ENCODE assay signal across 8 cellular contexts in genomic region chr19:45693168-45693788, GRCh38. TPM values are rescaled to one million over a fixed set of nuclear protein-coding genes. Genes with fewer than 3 reads are reported as not detected.
DNase-seq lines count a peak whose midpoint lies in the region; ATAC-seq and TF ChIP-seq lines count a peak whose summit lies in the region.

No MANE protein-coding gene starts in this region.

- H3K27me3 ChIP-seq in HUES64 (ENCODE audit: insufficient read depth, low read length) (no peaks in the 10 kb centered on the region), PC-3 (ENCODE audit: low read length) (no peaks in the 10 kb centered on the region), foreskin keratinocyte (no peaks in the 10 kb centered on the region), neural progenitor cell (no peaks in the 10 kb centered on the region), subcutaneous abdominal adipose tissue (ENCODE audit: control insufficient read depth in 5 of 5, insufficient read depth in 4 of 5, low read length in 5 of 5) (no peaks in the 10 kb centered on the region)

- H3K27me3 Mint-ChIP-seq in neural progenitor cell (ENCODE audit: insufficient read depth, low read depth) = peaks cover 4% of the 10 kb centered on the region

- POLR2A ChIA-PET in PC-3 (lab: Charles Lee; ENCODE audit: unreplicated experiment) = interaction anchor here (0.6 to 1.0 kb wide), 3 partner anchors 23 to 144 kb away, joined by 3 to 4 read pairs (median 3); no protein-coding TSS in a partner anchor

- H3K36me3 ChIP-seq in HUES64 (ENCODE audit: insufficient read depth, low read length) = peaks cover 54% of the 10 kb centered on the region
- H3K36me3 ChIP-seq in PC-3 (ENCODE audit: low read depth, low read length) = peaks cover 3% of the 10 kb centered on the region; the same call in 1 of the 2 replicates
- H3K36me3 ChIP-seq in neural progenitor cell = no peaks in the 10 kb centered on the region
- peaks cover 0 to 9% (median 3%) of the 10 kb centered on the region in 5 donors for H3K36me3 ChIP-seq in subcutaneous abdominal adipose tissue (ENCODE audit: control insufficient read depth in 5 of 5, insufficient read depth in 5 of 5, low read length in 5 of 5)

- peaks cover 14% of the 10 kb centered on the region for H3K36me3 Mint-ChIP-seq in neural progenitor cell

- H3F3A ChIP-seq in PC-3 (ENCODE audit: low read length, unreplicated experiment) (no peaks in the 10 kb centered on the region), neural progenitor cell (ENCODE audit: low read depth) (peaks cover 19% of the 10 kb centered on the region)

- H3K4me1 Mint-ChIP-seq in neural progenitor cell = peaks cover 11% of the 10 kb centered on the region

- no peaks in the 10 kb centered on the region for H3K9me2 ChIP-seq in PC-3 (replicated peaks; ENCODE audit: low read length)

- H3K4me1 ChIP-seq in HUES64 (ENCODE audit: insufficient read depth, low read length) (peaks cover 3% of the 10 kb centered on the region; the same call in 1 of the 2 replicates), PC-3 (ENCODE audit: insufficient read depth, low read length) (peaks cover 5% of the 10 kb centered on the region; the same call in 1 of the 2 replicates), foreskin keratinocyte (peaks cover 7% of the 10 kb centered on the region), neural progenitor cell (peaks cover 6% of the 10 kb centered on the region), subcutaneous abdominal adipose tissue (ENCODE audit: control insufficient read depth in 5 of 5, insufficient read depth in 5 of 5, low read length in 5 of 5) (peaks cover 2 to 30% (median 20%) of the 10 kb centered on the region in 5 donors)

- H3K9me3 ChIP-seq in HUES64 (ENCODE audit: insufficient read depth, low read depth, low read length) = no peaks in the 10 kb centered on the region
- H3K9me3 ChIP-seq in PC-3 (ENCODE audit: low read length) = no peaks in the 10 kb centered on the region
- no peaks in the 10 kb centered on the region for H3K9me3 ChIP-seq in neural progenitor cell (ENCODE audit: low read depth)
- no peaks in the 10 kb centered on the region for H3K9me3 ChIP-seq in subcutaneous abdominal adipose tissue (ENCODE audit: control insufficient read depth in 5 of 5, low read length in 5 of 5)

- intact Hi-C loops in PC-3 (cut with micrococcal nuclease) = no loop called here

- DNase-seq in COLO668 (lab: John Stamatoyannopoulos, UW; ENCODE audit: unreplicated experiment) (peak; percentile 82), PC-3 (peak; percentile 69), foreskin keratinocyte (peak; percentile 15 to 49), neural progenitor cell (ENCODE audit: low spot score) (peak; percentile 88)
- peak; percentile 66 for DNase-seq in activated T-helper 9 cell treated with anti-CD3 and anti-CD28 coated beads, Interleukin-2, amount 50 U/mL, for 16 hours (ENCODE audit: low read depth)

- TSS peak; percentile 62 for BruUV-seq in PC-3 (replicated peaks; lab: Mats Ljungman, UMichigan)

- ATAC-seq in PC-3 = 0 out of 2 replicates have a peak, but pooled peaks have one; percentile 10
- no peak for ATAC-seq in foreskin keratinocyte
- no peak for ATAC-seq in HG02610 (IDR thresholded peaks at IDR 0.05; ENCODE audit: unreplicated experiment)

- H3K9ac ChIP-seq in HUES64 (ENCODE audit: low read depth, low read length) (peak overlapping the region; percentile 85), PC-3 (ENCODE audit: low read length) (peak overlapping the region; percentile 88), neural progenitor cell (peak overlapping the region; percentile 53), subcutaneous abdominal adipose tissue (ENCODE audit: low read length in 5 of 5) (peak overlapping the region; percentile 35 to 90 (median 64))

- 6% methylated on average over 15 of the region's 20 CpGs for WGBS in HUES64

- peak; percentile 88 for TF ChIP-seq CTCF in PC-3 (conservative IDR thresholded peaks at IDR 0.05; ENCODE audit: low read depth, low read length)
- TF ChIP-seq CTCF in foreskin keratinocyte (conservative IDR thresholded peaks at IDR 0.05) = peak; percentile 87
- peak; percentile 97 for TF ChIP-seq CTCF in neural progenitor cell (IDR thresholded peaks at IDR 0.05)

- 0 out of 2 replicates have a peak, but pooled peaks cover 3% of the 10 kb centered on the region for H4K20me1 ChIP-seq in PC-3 (ENCODE audit: low read length)
- H4K20me1 ChIP-seq in neural progenitor cell (ENCODE audit: low read depth) = peaks cover 14% of the 10 kb centered on the region

- H2AFZ ChIP-seq in PC-3 (ENCODE audit: low read length) = peak overlapping the region; percentile 57
- H2AFZ ChIP-seq in neural progenitor cell (replicated peaks) = peak overlapping the region; percentile 42

- H3K4me2 ChIP-seq in PC-3 (ENCODE audit: low read length) = peak overlapping the region; percentile 98
- H3K4me2 ChIP-seq in neural progenitor cell = peak overlapping the region; percentile 83

- peak overlapping the region; percentile 77 for H3K4me3 ChIP-seq in HUES64 (ENCODE audit: low read length)
- H3K4me3 ChIP-seq in PC-3 (ENCODE audit: low read length) = peak overlapping the region; percentile 84
- peak overlapping the region; percentile 78 for H3K4me3 ChIP-seq in neural progenitor cell
- H3K4me3 ChIP-seq in subcutaneous abdominal adipose tissue (ENCODE audit: low read depth in 1 of 5, low read length in 5 of 5) = peak overlapping the region; percentile 83 to 91 (median 86)

- peak overlapping the region; percentile 96 for H3K4me3 Mint-ChIP-seq in neural progenitor cell

- CTCF ChIA-PET in PC-3 (lab: Charles Lee) = interaction anchor here (0.7 to 1.3 kb wide), 3 partner anchors 20 to 76 kb away, joined by 3 to 8 read pairs (median 4); partner anchors contain the start of gene SIX5

- peak overlapping the region; percentile 84 for H3K27ac ChIP-seq in HUES64 (ENCODE audit: low read depth, low read length)
- H3K27ac ChIP-seq in PC-3 (ENCODE audit: low read length) = peak overlapping the region; percentile 65
- H3K27ac ChIP-seq in foreskin keratinocyte = peak overlapping the region; percentile 48
- no peak overlapping the region for H3K27ac ChIP-seq in neural progenitor cell
- peak overlapping the region; percentile 93 for H3K27ac ChIP-seq in subcutaneous abdominal adipose tissue (ENCODE audit: low read depth, low read length)

- H3K9me3 Mint-ChIP-seq in neural progenitor cell = no peaks in the 10 kb centered on the region

- H3K79me2 ChIP-seq in PC-3 (ENCODE audit: low read length) (peaks cover 33% of the 10 kb centered on the region), neural progenitor cell (ENCODE audit: low read depth) (peaks cover 28% of the 10 kb centered on the region)

- H3K27ac Mint-ChIP-seq in neural progenitor cell = no peak overlapping the region

RNA-seq across cellular contexts. Expression of gene QPCTL, which starts 0.8 kb away (rescaled TPM):
- 12.6 TPM for polyA plus RNA-seq in HUES64 (2013, experiment 1 of 2)
- polyA plus RNA-seq in HUES64 (2013, experiment 2 of 2) = 17.4 TPM
- total RNA-seq in PC-3 (2014; rRNA removed) = 9.8 and 13.4 TPM in 2 replicates
- 10.9 and 12.0 TPM in 2 replicates for total RNA-seq in foreskin keratinocyte
- polyA plus RNA-seq in foreskin keratinocyte = 12.6 and 14.5 TPM in 2 replicates
- 4.5 and 15.7 TPM in 2 replicates for total RNA-seq in neural progenitor cell (ENCODE audit: low replicate concordance)

RNA-seq across cellular contexts. Expression of gene SNRPD2, which starts 1.5 kb away (rescaled TPM):
- 496 TPM for polyA plus RNA-seq in HUES64 (2013, experiment 1 of 2)
- 551 TPM for polyA plus RNA-seq in HUES64 (2013, experiment 2 of 2)
- total RNA-seq in PC-3 (2014; rRNA removed) = 554 and 631 TPM in 2 replicates
- total RNA-seq in foreskin keratinocyte = 580 and 668 TPM in 2 replicates
- polyA plus RNA-seq in foreskin keratinocyte = 688 and 761 TPM in 2 replicates
- 330 and 405 TPM in 2 replicates for total RNA-seq in neural progenitor cell (ENCODE audit: low replicate concordance)

RNA-seq across cellular contexts. Expression of gene GIPR, which starts 25.3 kb away (rescaled TPM):
- polyA plus RNA-seq in HUES64 (2013, experiment 1 of 2) = 0.15 TPM
- 0.32 TPM for polyA plus RNA-seq in HUES64 (2013, experiment 2 of 2)
- 1.9 and 4.8 TPM in 2 replicates for total RNA-seq in PC-3 (2014; rRNA removed)
- 0.65 and 1.3 TPM in 2 replicates for total RNA-seq in foreskin keratinocyte
- 0.49 and 0.75 TPM in 2 replicates for polyA plus RNA-seq in foreskin keratinocyte
- not detected in 2 replicates for total RNA-seq in neural progenitor cell (ENCODE audit: low replicate concordance)

RNA-seq across cellular contexts. Expression of gene FBXO46, which starts 37.4 kb away (rescaled TPM):
- polyA plus RNA-seq in HUES64 (2013, experiment 1 of 2) = 14.2 TPM
- 13.4 TPM for polyA plus RNA-seq in HUES64 (2013, experiment 2 of 2)
- total RNA-seq in PC-3 (2014; rRNA removed) = 12.8 and 16.1 TPM in 2 replicates
- total RNA-seq in foreskin keratinocyte = 8.0 and 8.4 TPM in 2 replicates
- 5.4 and 5.6 TPM in 2 replicates for polyA plus RNA-seq in foreskin keratinocyte
- total RNA-seq in neural progenitor cell (ENCODE audit: low replicate concordance) = 7.5 and 21.3 TPM in 2 replicates

RNA-seq across cellular contexts. Expression of gene MEIOSIN, which starts 40.0 kb away (rescaled TPM):
- not detected for polyA plus RNA-seq in HUES64 (2013, experiment 1 of 2)
- polyA plus RNA-seq in HUES64 (2013, experiment 2 of 2) = 0.13 TPM
- total RNA-seq in PC-3 (2014; rRNA removed) = not detected in 2 replicates
- total RNA-seq in foreskin keratinocyte = not detected in 2 replicates
- not detected in 2 replicates for polyA plus RNA-seq in foreskin keratinocyte
- 0.06 TPM in 1 of 2 replicates, not detected in the other for total RNA-seq in neural progenitor cell (ENCODE audit: low replicate concordance)

Comparison
In these comparisons a context has a peak if more than half of its experiments do, and no peak if none do; other contexts are left out.
1. DNase-seq: peak in every context shown above with its lines; median percentile 88 in neural progenitor cell; 82 in COLO668; 69 in PC-3; 66 in activated T-helper 9 cell treated with anti-CD3 and anti-CD28 coated beads, Interleukin-2, amount 50 U/mL, for 16 hours; 32 in foreskin keratinocyte.